In the genomic region with DNA sequence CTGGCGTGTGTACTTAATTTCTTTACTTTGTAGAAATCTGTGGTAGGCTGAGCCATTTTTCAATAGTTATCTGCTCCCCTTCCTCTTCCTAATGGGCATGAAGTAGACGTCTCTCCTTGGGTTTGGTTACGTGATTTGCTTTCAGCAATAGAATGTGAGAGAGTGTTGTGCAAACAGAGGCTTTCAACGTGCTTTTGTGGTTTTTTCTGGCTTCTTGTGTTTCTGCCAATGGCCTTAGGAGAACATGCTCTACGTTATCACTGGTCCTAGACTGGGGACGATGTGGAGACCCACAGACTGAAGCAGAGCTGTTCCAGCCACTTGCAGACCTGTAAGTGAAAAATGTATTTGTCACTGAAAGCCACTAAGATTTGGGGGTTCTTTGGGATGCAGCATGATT, we compare ENCODE assay signal across 20 cellular contexts.
DNase-seq lines count a peak whose midpoint lies in the region; ATAC-seq and TF ChIP-seq lines count a peak whose summit lies in the region.
"Had no signal": no experiment of that assay in that cellular context is flagged by ENCODE, and none has a peak within 500 bp of the region (broad histone marks: within the 10 kb centered on the region; RNA-seq: fewer than 3 reads in every experiment).

No MANE protein-coding gene starts in this region.

- no peak for ATAC-seq in HG03045 (IDR thresholded peaks at IDR 0.05; ENCODE audit: unreplicated experiment)
- ATAC-seq in upper lobe of right lung: no peak

- no peaks in the 10 kb centered on the region for H3K9me3 ChIP-seq in upper lobe of right lung
- H3K9me3 ChIP-seq: BE2C, MG63 had no signal

- H3K4me1 ChIP-seq in upper lobe of right lung: no peaks in the 10 kb centered on the region
- H3K4me1 ChIP-seq: BE2C had no signal

- DNase-seq in NCI-H2107 treated with DMSO at 0.1 percent for 48 hours (lab: John Stamatoyannopoulos, UW; ENCODE audit: unreplicated experiment) (peak; percentile 78), NCI-H2107 (lab: John Stamatoyannopoulos, UW) (no peak), M059J (ENCODE audit: low read depth) (peak; percentile 19), RPMI8226 (peak; percentile 14), posterior vena cava (ENCODE audit: low spot score) (peak; percentile 9), NOMO-1 treated with dmso at 0.1 percent for 144 hours (lab: John Stamatoyannopoulos, UW; ENCODE audit: unreplicated experiment) (no peak), upper lobe of right lung (no peak)
- DNase-seq: BE2C; CD4-positive, CD25-positive, alpha-beta regulatory T cell; DMS153; HFFc6; MG63; NCI-H187 treated with DMSO at 0.1 percent for 48 hours; NCI-H446 treated with DMSO at 0.1 percent for 48 hours; NCI-H69; NK-92 treated with Interleukin-12 subunit alpha and Interleukin-12 subunit beta, amount 100 ng/mL, for 24 hours; SHP77 treated with DMSO at 0.1 percent for 48 hours; SK-N-SH had no signal

- H3K36me3 ChIP-seq in upper lobe of right lung: no peaks in the 10 kb centered on the region
- H3K36me3 ChIP-seq: BE2C, MG63 had no signal

- H3K27ac ChIP-seq in upper lobe of right lung: no peak overlapping the region
- H3K27ac ChIP-seq: KMS-11 had no signal

- no peak for TF ChIP-seq CTCF in upper lobe of right lung (IDR thresholded peaks at IDR 0.05)

- intact Hi-C loops in posterior vena cava (cut with DNase I): no loop called here
- intact Hi-C loops in upper lobe of right lung (cut with DNase I): no loop called here

- no peak overlapping the region for H3K4me3 ChIP-seq in upper lobe of right lung
- H3K4me3 ChIP-seq: MG63 had no signal

- H3K27me3 ChIP-seq in upper lobe of right lung: no peaks in the 10 kb centered on the region
- H3K27me3 ChIP-seq: BE2C, MG63 had no signal

Comparison
In these comparisons a context has a peak if more than half of its experiments do, and no peak if none do; other contexts are left out.
1. DNase-seq: peak in NCI-H2107 treated with DMSO at 0.1 percent for 48 hours (single experiment), M059J (single experiment), RPMI8226 (single experiment) and posterior vena cava (single experiment); none in NCI-H2107 (single experiment), NOMO-1 treated with dmso at 0.1 percent for 144 hours (single experiment) and upper lobe of right lung (single experiment).